31 cellular contexts compared by ENCODE assay signal in genomic region chr1:190138711-190139110, GRCh38.
"Had no signal": no experiment of that assay in that cellular context is flagged by ENCODE, and none has a peak within 500 bp of the region (broad histone marks: within the 10 kb centered on the region; RNA-seq: fewer than 3 reads in every experiment).

No MANE protein-coding gene starts in this region.

- H3K9me3 ChIP-seq: ascending aorta, breast epithelium, colonic mucosa, esophagus squamous epithelium, gastroesophageal sphincter had no signal

- H3K36me3 ChIP-seq: ascending aorta, breast epithelium, cardiac muscle cell, colonic mucosa, esophagus squamous epithelium, gastroesophageal sphincter, WERI-Rb-1 had no signal

- H3K36me3 Mint-ChIP-seq: activated CD4-positive, alpha-beta memory T cell treated with anti-CD3 and anti-CD28 coated beads for 36 hours; activated naive CD4-positive, alpha-beta T cell treated with anti-CD3 and anti-CD28 coated beads, Interleukin-2, amount 10 ng/mL, durations not matched to agents 7 days and 5 days; activated naive CD8-positive, alpha-beta T cell treated with anti-CD3 and anti-CD28 coated beads, Interleukin-2, amount 10 ng/mL, durations not matched to agents 7 days and 5 days; brain had no signal

- H3K27ac Mint-ChIP-seq: activated CD4-positive, alpha-beta memory T cell treated with anti-CD3 and anti-CD28 coated beads for 36 hours; activated CD4-positive, alpha-beta T cell treated with anti-CD3 and anti-CD28 coated beads for 36 hours; activated CD4-positive, alpha-beta T cell treated with anti-CD3 and anti-CD28 coated beads, Interleukin-2, amount 10 ng/mL, durations not matched to agents 24 days and 14 days; activated naive CD4-positive, alpha-beta T cell treated with anti-CD3 and anti-CD28 coated beads, Interleukin-2, amount 10 ng/mL, durations not matched to agents 7 days and 5 days; activated naive CD8-positive, alpha-beta T cell treated with anti-CD3 and anti-CD28 coated beads, Interleukin-2, amount 10 ng/mL, durations not matched to agents 7 days and 5 days; activated T-cell treated with anti-CD3 and anti-CD28 coated beads, Interleukin-2, amount 50 U/mL, for 24 hours; activated T-cell treated with anti-CD3 and anti-CD28 coated beads, Interleukin-2, amount 50 U/mL, for 72 hours; brain; T-helper 17 cell; T-helper 2 cell treated with Interferon-gamma antibody and Interleukin-4, amounts not matched to agents 5 μg/mL and 100 μg/mL, for 36 hours had no signal

- H3K27ac ChIP-seq: ascending aorta, breast epithelium, cardiac muscle cell, colonic mucosa, epithelial cell of prostate, esophagus squamous epithelium, gastroesophageal sphincter, WERI-Rb-1 had no signal

- H3K4me1 Mint-ChIP-seq: activated CD4-positive, alpha-beta T cell treated with anti-CD3 and anti-CD28 coated beads for 36 hours; activated CD4-positive, alpha-beta T cell treated with anti-CD3 and anti-CD28 coated beads, Interleukin-2, amount 10 ng/mL, durations not matched to agents 24 days and 14 days; activated naive CD4-positive, alpha-beta T cell treated with anti-CD3 and anti-CD28 coated beads, Interleukin-2, amount 10 ng/mL, durations not matched to agents 7 days and 5 days; activated naive CD8-positive, alpha-beta T cell treated with anti-CD3 and anti-CD28 coated beads, Interleukin-2, amount 10 ng/mL, durations not matched to agents 7 days and 5 days; T-helper 17 cell had no signal

- H3K4me3 ChIP-seq: ascending aorta, breast epithelium, cardiac muscle cell, colonic mucosa, esophagus squamous epithelium, gastroesophageal sphincter had no signal

- H3K27me3 ChIP-seq: ascending aorta, breast epithelium, cardiac muscle cell, colonic mucosa, esophagus squamous epithelium, gastroesophageal sphincter had no signal

- DNase-seq: activated CD4-positive, alpha-beta memory T cell treated with anti-CD3 and anti-CD28 coated beads for 36 hours; activated CD4-positive, alpha-beta T cell treated with anti-CD3 and anti-CD28 coated beads for 36 hours; activated CD4-positive, alpha-beta T cell treated with anti-CD3 and anti-CD28 coated beads, Interleukin-2, amount 10 ng/mL, durations not matched to agents 24 days and 14 days; activated CD4-positive, CD25-positive, alpha-beta regulatory T cell; activated CD4-positive, CD25-positive, alpha-beta regulatory T cell treated with anti-CD3 and anti-CD28 coated beads, Interleukin-2, amount 50 U/mL, for 72 hours; activated CD8-positive, alpha-beta memory T cell treated with anti-CD3 and anti-CD28 coated beads, Interleukin-2, amount 50 U/mL, for 48 hours; activated gamma-delta T cell; activated naive CD4-positive, alpha-beta T cell; activated naive CD4-positive, alpha-beta T cell treated with anti-CD3 and anti-CD28 coated beads, Interleukin-2, amount 10 ng/mL, durations not matched to agents 7 days and 5 days; activated naive CD8-positive, alpha-beta T cell treated with anti-CD3 and anti-CD28 coated beads, Interleukin-2, amount 10 ng/mL, durations not matched to agents 7 days and 5 days; activated T-cell treated with anti-CD3 and anti-CD28 coated beads for 4 hours; activated T-cell treated with anti-CD3 and anti-CD28 coated beads, Interleukin-2, amount 50 U/mL, for 24 hours; activated T-cell treated with anti-CD3 and anti-CD28 coated beads, Interleukin-2, amount 50 U/mL, for 72 hours; central memory CD4-positive, alpha-beta T cell; cerebellar nuclear complex; colonic mucosa; effector CD8-positive, alpha-beta T cell; esophagus squamous epithelium; foreskin melanocyte; T-helper 1 cell; T-helper 17 cell; T1000; WERI-Rb-1 had no signal

- H3K4me3 Mint-ChIP-seq: activated CD4-positive, alpha-beta memory T cell treated with anti-CD3 and anti-CD28 coated beads for 36 hours; activated CD4-positive, alpha-beta T cell treated with anti-CD3 and anti-CD28 coated beads for 36 hours; activated CD4-positive, alpha-beta T cell treated with anti-CD3 and anti-CD28 coated beads, Interleukin-2, amount 10 ng/mL, durations not matched to agents 24 days and 14 days; activated naive CD4-positive, alpha-beta T cell treated with anti-CD3 and anti-CD28 coated beads, Interleukin-2, amount 10 ng/mL, durations not matched to agents 7 days and 5 days; activated naive CD8-positive, alpha-beta T cell treated with anti-CD3 and anti-CD28 coated beads, Interleukin-2, amount 10 ng/mL, durations not matched to agents 7 days and 5 days; activated T-cell treated with anti-CD3 and anti-CD28 coated beads, Interleukin-2, amount 50 U/mL, for 24 hours; activated T-cell treated with anti-CD3 and anti-CD28 coated beads, Interleukin-2, amount 50 U/mL, for 72 hours; brain; T-helper 17 cell; T-helper 2 cell treated with Interferon-gamma antibody and Interleukin-4, amounts not matched to agents 5 μg/mL and 100 μg/mL, for 36 hours had no signal

- H3K4me1 ChIP-seq: ascending aorta, breast epithelium, colonic mucosa, esophagus squamous epithelium, gastroesophageal sphincter had no signal

- H3K9me3 Mint-ChIP-seq: activated CD4-positive, alpha-beta T cell treated with anti-CD3 and anti-CD28 coated beads, Interleukin-2, amount 10 ng/mL, durations not matched to agents 24 days and 14 days; brain had no signal

- ATAC-seq: activated CD4-positive, alpha-beta T cell treated with anti-CD3 and anti-CD28 coated beads for 36 hours; activated naive CD4-positive, alpha-beta T cell treated with anti-CD3 and anti-CD28 coated beads, Interleukin-2, amount 50 U/mL, for 72 hours; activated T-cell treated with anti-CD3 and anti-CD28 coated beads, Interleukin-2, amount 50 U/mL, for 72 hours; gastroesophageal sphincter; T-helper 17 cell had no signal

- H3K27me3 Mint-ChIP-seq: activated CD4-positive, alpha-beta memory T cell treated with anti-CD3 and anti-CD28 coated beads for 36 hours; activated CD4-positive, alpha-beta T cell treated with anti-CD3 and anti-CD28 coated beads for 36 hours; activated CD4-positive, alpha-beta T cell treated with anti-CD3 and anti-CD28 coated beads, Interleukin-2, amount 10 ng/mL, durations not matched to agents 24 days and 14 days; activated naive CD4-positive, alpha-beta T cell treated with anti-CD3 and anti-CD28 coated beads, Interleukin-2, amount 10 ng/mL, durations not matched to agents 7 days and 5 days; activated naive CD8-positive, alpha-beta T cell treated with anti-CD3 and anti-CD28 coated beads, Interleukin-2, amount 10 ng/mL, durations not matched to agents 7 days and 5 days; activated T-cell treated with anti-CD3 and anti-CD28 coated beads, Interleukin-2, amount 50 U/mL, for 24 hours; T-helper 17 cell had no signal
